Comparison of ENCODE assay signal across 4 cellular contexts in genomic region chr9:96540106-96540505, GRCh38.
TF ChIP-seq lines count a peak whose summit lies in the region.

No MANE protein-coding gene starts in this region.

TF ChIP-seq in HepG2, 621 proteins besides CTCF, POLR2A, EP300 and RAD21:
- TF ChIP-seq, protein P1, sequence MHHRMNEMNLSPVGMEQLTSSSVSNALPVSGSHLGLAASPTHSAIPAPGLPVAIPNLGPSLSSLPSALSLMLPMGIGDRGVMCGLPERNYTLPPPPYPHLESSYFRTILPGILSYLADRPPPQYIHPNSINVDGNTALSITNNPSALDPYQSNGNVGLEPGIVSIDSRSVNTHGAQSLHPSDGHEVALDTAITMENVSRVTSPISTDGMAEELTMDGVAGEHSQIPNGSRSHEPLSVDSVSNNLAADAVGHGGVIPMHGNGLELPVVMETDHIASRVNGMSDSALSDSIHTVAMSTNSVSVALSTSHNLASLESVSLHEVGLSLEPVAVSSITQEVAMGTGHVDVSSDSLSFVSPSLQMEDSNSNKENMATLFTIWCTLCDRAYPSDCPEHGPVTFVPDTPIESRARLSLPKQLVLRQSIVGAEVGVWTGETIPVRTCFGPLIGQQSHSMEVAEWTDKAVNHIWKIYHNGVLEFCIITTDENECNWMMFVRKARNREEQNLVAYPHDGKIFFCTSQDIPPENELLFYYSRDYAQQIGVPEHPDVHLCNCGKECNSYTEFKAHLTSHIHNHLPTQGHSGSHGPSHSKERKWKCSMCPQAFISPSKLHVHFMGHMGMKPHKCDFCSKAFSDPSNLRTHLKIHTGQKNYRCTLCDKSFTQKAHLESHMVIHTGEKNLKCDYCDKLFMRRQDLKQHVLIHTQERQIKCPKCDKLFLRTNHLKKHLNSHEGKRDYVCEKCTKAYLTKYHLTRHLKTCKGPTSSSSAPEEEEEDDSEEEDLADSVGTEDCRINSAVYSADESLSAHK (CRISPR knock-in tag; IDR thresholded peaks at IDR 0.05; ENCODE audit: borderline replicate concordance): no peak
- TF ChIP-seq ZNF414 (CRISPR knock-in tag; IDR thresholded peaks at IDR 0.05) (no peak), ZNF367 (CRISPR knock-in tag; IDR thresholded peaks at IDR 0.05; ENCODE audit: borderline replicate concordance) (no peak), RFX1 (IDR thresholded peaks at IDR 0.05) (no peak), SPEN (CRISPR knock-in tag; IDR thresholded peaks at IDR 0.05; ENCODE audit: low read depth) (no peak), MAFK (conservative IDR thresholded peaks at IDR 0.05 in 1 of 2, IDR thresholded peaks at IDR 0.05 in 1 of 2; ENCODE audit: low read length in 2 of 2) (peak; percentile 83 to 92), MAFF (IDR thresholded peaks at IDR 0.05; ENCODE audit: low read depth, low read length) (peak; percentile 92), MIER2 (CRISPR knock-in tag; IDR thresholded peaks at IDR 0.05) (no peak)

TF ChIP-seq in A549, 52 proteins besides CTCF, POLR2A, EP300 and RAD21:
- peak; percentile 95 for TF ChIP-seq MAFK (IDR thresholded peaks at IDR 0.05; ENCODE audit: partially characterized antibody)
- no peak for TF ChIP-seq ZFP36 (IDR thresholded peaks at IDR 0.05; ENCODE audit: borderline replicate concordance, partially characterized antibody)
- TF ChIP-seq HOXA7 (CRISPR knock-in tag; IDR thresholded peaks at IDR 0.05): no peak
- TF ChIP-seq CBX2 (IDR thresholded peaks at IDR 0.05; ENCODE audit: borderline replicate concordance, low read depth): no peak
- TF ChIP-seq, protein P2, sequence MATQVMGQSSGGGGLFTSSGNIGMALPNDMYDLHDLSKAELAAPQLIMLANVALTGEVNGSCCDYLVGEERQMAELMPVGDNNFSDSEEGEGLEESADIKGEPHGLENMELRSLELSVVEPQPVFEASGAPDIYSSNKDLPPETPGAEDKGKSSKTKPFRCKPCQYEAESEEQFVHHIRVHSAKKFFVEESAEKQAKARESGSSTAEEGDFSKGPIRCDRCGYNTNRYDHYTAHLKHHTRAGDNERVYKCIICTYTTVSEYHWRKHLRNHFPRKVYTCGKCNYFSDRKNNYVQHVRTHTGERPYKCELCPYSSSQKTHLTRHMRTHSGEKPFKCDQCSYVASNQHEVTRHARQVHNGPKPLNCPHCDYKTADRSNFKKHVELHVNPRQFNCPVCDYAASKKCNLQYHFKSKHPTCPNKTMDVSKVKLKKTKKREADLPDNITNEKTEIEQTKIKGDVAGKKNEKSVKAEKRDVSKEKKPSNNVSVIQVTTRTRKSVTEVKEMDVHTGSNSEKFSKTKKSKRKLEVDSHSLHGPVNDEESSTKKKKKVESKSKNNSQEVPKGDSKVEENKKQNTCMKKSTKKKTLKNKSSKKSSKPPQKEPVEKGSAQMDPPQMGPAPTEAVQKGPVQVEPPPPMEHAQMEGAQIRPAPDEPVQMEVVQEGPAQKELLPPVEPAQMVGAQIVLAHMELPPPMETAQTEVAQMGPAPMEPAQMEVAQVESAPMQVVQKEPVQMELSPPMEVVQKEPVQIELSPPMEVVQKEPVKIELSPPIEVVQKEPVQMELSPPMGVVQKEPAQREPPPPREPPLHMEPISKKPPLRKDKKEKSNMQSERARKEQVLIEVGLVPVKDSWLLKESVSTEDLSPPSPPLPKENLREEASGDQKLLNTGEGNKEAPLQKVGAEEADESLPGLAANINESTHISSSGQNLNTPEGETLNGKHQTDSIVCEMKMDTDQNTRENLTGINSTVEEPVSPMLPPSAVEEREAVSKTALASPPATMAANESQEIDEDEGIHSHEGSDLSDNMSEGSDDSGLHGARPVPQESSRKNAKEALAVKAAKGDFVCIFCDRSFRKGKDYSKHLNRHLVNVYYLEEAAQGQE (IDR thresholded peaks at IDR 0.05): no peak
- no peak for TF ChIP-seq ATOH8 (CRISPR knock-in tag; IDR thresholded peaks at IDR 0.05; ENCODE audit: low read depth)
- TF ChIP-seq, protein P3, sequence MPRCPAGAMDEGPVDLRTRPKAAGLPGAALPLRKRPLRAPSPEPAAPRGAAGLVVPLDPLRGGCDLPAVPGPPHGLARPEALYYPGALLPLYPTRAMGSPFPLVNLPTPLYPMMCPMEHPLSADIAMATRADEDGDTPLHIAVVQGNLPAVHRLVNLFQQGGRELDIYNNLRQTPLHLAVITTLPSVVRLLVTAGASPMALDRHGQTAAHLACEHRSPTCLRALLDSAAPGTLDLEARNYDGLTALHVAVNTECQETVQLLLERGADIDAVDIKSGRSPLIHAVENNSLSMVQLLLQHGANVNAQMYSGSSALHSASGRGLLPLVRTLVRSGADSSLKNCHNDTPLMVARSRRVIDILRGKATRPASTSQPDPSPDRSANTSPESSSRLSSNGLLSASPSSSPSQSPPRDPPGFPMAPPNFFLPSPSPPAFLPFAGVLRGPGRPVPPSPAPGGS (IDR thresholded peaks at IDR 0.05): no peak

TF ChIP-seq in IMR-90, 13 proteins besides CTCF, POLR2A, EP300 and RAD21:
- TF ChIP-seq RFX5 (IDR thresholded peaks at IDR 0.05; ENCODE audit: low read depth, low read length) (no peak), MAFK (IDR thresholded peaks at IDR 0.05; ENCODE audit: low read depth, low read length) (peak; percentile 96)

TF ChIP-seq in K562, 482 proteins besides CTCF, POLR2A, EP300 and RAD21:
- TF ChIP-seq NONO (IDR thresholded peaks at IDR 0.05; ENCODE audit: low read depth in 2 of 2, low read length in 1 of 2): no peak
- TF ChIP-seq MAFF (IDR thresholded peaks at IDR 0.05; ENCODE audit: low read length): peak; percentile 81
- TF ChIP-seq DLX4 (CRISPR knock-in tag; IDR thresholded peaks at IDR 0.05): no peak
- no peak for TF ChIP-seq MED1 (CRISPR knock-in tag; IDR thresholded peaks at IDR 0.05; ENCODE audit: borderline replicate concordance)
- TF ChIP-seq NCOA2 (IDR thresholded peaks at IDR 0.05; ENCODE audit: partially characterized antibody in 2 of 2): no peak
- TF ChIP-seq MAFG (tag; conservative IDR thresholded peaks at IDR 0.05): peak; percentile 81
- no peak for TF ChIP-seq PKNOX1 (IDR thresholded peaks at IDR 0.05)
- TF ChIP-seq MAFK (IDR thresholded peaks at IDR 0.05; ENCODE audit: low read length): peak; percentile 84
- no peak for TF ChIP-seq SAP30 (IDR thresholded peaks at IDR 0.05; ENCODE audit: borderline replicate concordance, insufficient read depth, low read depth, low read length, poor library complexity, severe bottlenecking)
- TF ChIP-seq, protein P4, sequence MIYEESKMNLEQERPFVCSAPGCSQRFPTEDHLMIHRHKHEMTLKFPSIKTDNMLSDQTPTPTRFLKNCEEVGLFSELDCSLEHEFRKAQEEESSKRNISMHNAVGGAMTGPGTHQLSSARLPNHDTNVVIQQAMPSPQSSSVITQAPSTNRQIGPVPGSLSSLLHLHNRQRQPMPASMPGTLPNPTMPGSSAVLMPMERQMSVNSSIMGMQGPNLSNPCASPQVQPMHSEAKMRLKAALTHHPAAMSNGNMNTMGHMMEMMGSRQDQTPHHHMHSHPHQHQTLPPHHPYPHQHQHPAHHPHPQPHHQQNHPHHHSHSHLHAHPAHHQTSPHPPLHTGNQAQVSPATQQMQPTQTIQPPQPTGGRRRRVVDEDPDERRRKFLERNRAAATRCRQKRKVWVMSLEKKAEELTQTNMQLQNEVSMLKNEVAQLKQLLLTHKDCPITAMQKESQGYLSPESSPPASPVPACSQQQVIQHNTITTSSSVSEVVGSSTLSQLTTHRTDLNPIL (CRISPR knock-in tag; IDR thresholded peaks at IDR 0.05): no peak
- TF ChIP-seq ZNF316 (IDR thresholded peaks at IDR 0.05): peak; percentile 92
- peak; percentile 80 for TF ChIP-seq C11orf30 (IDR thresholded peaks at IDR 0.05; ENCODE audit: low read depth)
